ENCODE assay signal across 8 cellular contexts in the genomic region with DNA sequence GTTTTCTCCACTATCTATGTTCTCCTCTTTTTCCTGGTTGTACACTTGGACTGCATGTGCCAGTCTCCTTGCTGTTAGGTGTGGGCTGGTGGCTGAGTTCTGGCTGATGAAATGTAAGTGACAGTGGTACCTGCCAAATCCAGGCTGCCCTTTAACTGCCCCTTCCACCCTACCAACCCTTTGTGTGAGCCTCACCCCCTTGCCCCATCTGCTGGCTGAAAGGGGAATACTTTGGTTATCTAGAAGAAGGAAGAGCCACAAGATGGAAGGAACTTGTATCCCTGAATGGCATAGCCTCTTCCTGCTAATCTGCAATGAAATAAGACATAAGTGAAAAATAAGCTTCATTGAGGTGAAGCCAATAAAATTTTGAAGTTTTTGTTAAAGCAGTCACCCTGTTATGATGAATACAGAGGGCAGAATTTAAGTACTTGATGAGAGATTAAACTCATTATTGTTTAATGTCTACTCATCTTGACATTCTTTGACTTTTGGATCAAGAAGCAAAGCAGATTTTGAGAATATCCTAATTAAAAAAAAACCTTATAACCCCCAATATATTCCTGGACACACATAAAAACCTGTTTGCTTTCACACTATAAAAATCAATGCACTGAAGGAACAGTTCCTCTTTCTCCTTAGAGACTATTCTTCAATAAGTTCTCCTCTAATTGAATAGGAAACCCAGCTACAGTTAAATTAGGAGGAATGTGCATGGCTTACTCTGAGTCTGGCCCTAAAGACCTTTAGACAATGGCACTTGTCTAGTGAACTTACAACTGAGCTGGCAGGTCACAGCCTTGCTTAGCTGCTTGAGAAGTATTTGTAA.
DNase-seq lines count a peak whose midpoint lies in the region; ATAC-seq, FAIRE-seq and TF ChIP-seq lines count a peak whose summit lies in the region.

No MANE protein-coding gene starts in this region.

- no peaks in the 10 kb centered on the region for H3K4me1 ChIP-seq in HEK293 (ENCODE audit: control insufficient read depth, insufficient read depth, low read length)
- H3K4me1 ChIP-seq in hepatocyte (ENCODE audit: insufficient read depth), result no peaks in the 10 kb centered on the region

- no peaks in the 10 kb centered on the region for H3K9me3 Mint-ChIP-seq in activated CD8-positive, alpha-beta memory T cell treated with anti-CD3 and anti-CD28 coated beads, Interleukin-2, amount 10 ng/mL, durations not matched to agents 7 days and 5 days (ENCODE audit: low read depth)
- peaks cover 12% of the 10 kb centered on the region for H3K9me3 Mint-ChIP-seq in type B pancreatic cell

- H3K36me3 ChIP-seq in HEK293 (ENCODE audit: control insufficient read depth in 2 of 2, insufficient read depth in 1 of 2, low read length in 2 of 2), result no peaks in the 10 kb centered on the region
- H3K36me3 ChIP-seq in hepatocyte (replicated peaks; ENCODE audit: insufficient read depth, low read depth), result no peaks in the 10 kb centered on the region

- H3K4me3 ChIP-seq in HEK293 (ENCODE audit: low read depth, low read length) (no peak overlapping the region), hepatocyte (no peak overlapping the region)

- no peaks in the 10 kb centered on the region for H4K20me1 ChIP-seq in hepatocyte (ENCODE audit: insufficient read depth, poor library complexity, severe bottlenecking)

- peak; percentile 58 for ATAC-seq in activated CD8-positive, alpha-beta memory T cell treated with anti-CD3 and anti-CD28 coated beads, Interleukin-2, amount 10 ng/mL, durations not matched to agents 7 days and 5 days
- ATAC-seq in GM18505 (IDR thresholded peaks at IDR 0.05; ENCODE audit: unreplicated experiment) (no peak), GM21447 (IDR thresholded peaks at IDR 0.05; ENCODE audit: unreplicated experiment) (no peak)

- H3K27ac Mint-ChIP-seq in activated CD8-positive, alpha-beta memory T cell treated with anti-CD3 and anti-CD28 coated beads, Interleukin-2, amount 10 ng/mL, durations not matched to agents 7 days and 5 days, result no peak overlapping the region
- H3K27ac Mint-ChIP-seq in type B pancreatic cell, result no peak overlapping the region

- H2AFZ ChIP-seq in hepatocyte, result no peak overlapping the region

- TF ChIP-seq POLR2A in GM18505 (IDR thresholded peaks at IDR 0.05; ENCODE audit: borderline replicate concordance, extremely low read depth, insufficient read depth, insufficient read length), result no peak

- H3K4me2 ChIP-seq in hepatocyte, result no peak overlapping the region

- no peak overlapping the region for H3K4me3 Mint-ChIP-seq in activated CD8-positive, alpha-beta memory T cell treated with anti-CD3 and anti-CD28 coated beads, Interleukin-2, amount 10 ng/mL, durations not matched to agents 7 days and 5 days
- no peak overlapping the region for H3K4me3 Mint-ChIP-seq in type B pancreatic cell

- FAIRE-seq in D721Med (lab: Jason Lieb, UNC), result no peak

- no peaks in the 10 kb centered on the region for H3K27me3 Mint-ChIP-seq in activated CD8-positive, alpha-beta memory T cell treated with anti-CD3 and anti-CD28 coated beads, Interleukin-2, amount 10 ng/mL, durations not matched to agents 7 days and 5 days
- H3K27me3 Mint-ChIP-seq in type B pancreatic cell, result no peaks in the 10 kb centered on the region

- no peaks in the 10 kb centered on the region for H3K27me3 ChIP-seq in hepatocyte

- H3K9me3 ChIP-seq in HEK293 (ENCODE audit: control insufficient read depth, insufficient read depth, low read depth, low read length), result no peaks in the 10 kb centered on the region
- no peaks in the 10 kb centered on the region for H3K9me3 ChIP-seq in hepatocyte (ENCODE audit: low read depth)

- peaks cover 34% of the 10 kb centered on the region for H3K4me1 Mint-ChIP-seq in activated CD8-positive, alpha-beta memory T cell treated with anti-CD3 and anti-CD28 coated beads, Interleukin-2, amount 10 ng/mL, durations not matched to agents 7 days and 5 days
- peaks cover 5% of the 10 kb centered on the region for H3K4me1 Mint-ChIP-seq in type B pancreatic cell (ENCODE audit: unreplicated experiment)

- POLR2A ChIA-PET in HEK293 (lab: Yijun Ruan, JAX), result interaction anchor here (1.5 kb wide), 1 partner anchor 263 kb away, joined by 4 read pairs; the partner anchor contains the start of gene BTG1

- TF ChIP-seq CTCF in D721Med (IDR thresholded peaks at IDR 0.05; ENCODE audit: insufficient read depth, missing control alignments) (peak; percentile 17), HEK293 (tag by site-specific recombination; IDR thresholded peaks at IDR 0.05) (no peak), hepatocyte (IDR thresholded peaks at IDR 0.05; ENCODE audit: poor library complexity) (peak; percentile 26), type B pancreatic cell (conservative IDR thresholded peaks at IDR 0.05) (peak; percentile 55)

- no peaks in the 10 kb centered on the region for H3K9me2 ChIP-seq in hepatocyte (replicated peaks; ENCODE audit: insufficient read depth)

- CTCF ChIA-PET in HEK293 (lab: Yijun Ruan, JAX), result interaction anchor here (0.6 to 4.2 kb wide), 13 partner anchors 9 to 1794 kb away, joined by 3 to 11 read pairs (median 3); partner anchors contain the start of gene BTG1
- CTCF ChIA-PET in activated CD8-positive, alpha-beta memory T cell treated with anti-CD3 and anti-CD28 coated beads, Interleukin-2, amount 10 ng/mL, durations not matched to agents 7 days and 5 days (lab: Charles Lee), result interaction anchor here (0.6 to 2.5 kb wide), 23 partner anchors 10 to 1027 kb away, joined by 3 to 8 read pairs (median 3); partner anchors contain the start of gene BTG1

- H3K27ac ChIP-seq in HEK293 (ENCODE audit: extremely low read depth, low read depth, low read length) (no peak overlapping the region), hepatocyte (no peak overlapping the region)

- DNase-seq in D721Med (ENCODE audit: insufficient read length, low spot score) (no peak), NCI-H526 treated with DMSO at 0.1 percent for 48 hours (lab: John Stamatoyannopoulos, UW) (peak; percentile 4), hepatocyte (ENCODE audit: low spot score) (peak; percentile 15), type B pancreatic cell (ENCODE audit: extremely low spot score, unreplicated experiment) (no peak)
- DNase-seq in activated CD8-positive, alpha-beta memory T cell treated with anti-CD3 and anti-CD28 coated beads, Interleukin-2, amount 10 ng/mL, durations not matched to agents 7 days and 5 days, result peak; percentile 76

- H3K79me2 ChIP-seq in hepatocyte, result no peaks in the 10 kb centered on the region

- H3K36me3 Mint-ChIP-seq in activated CD8-positive, alpha-beta memory T cell treated with anti-CD3 and anti-CD28 coated beads, Interleukin-2, amount 10 ng/mL, durations not matched to agents 7 days and 5 days, result peaks cover 3% of the 10 kb centered on the region
- H3K36me3 Mint-ChIP-seq in type B pancreatic cell, result no peaks in the 10 kb centered on the region

TF ChIP-seq in HEK293, 187 proteins besides CTCF, POLR2A, EP300 and RAD21:
- peak; percentile 30; the same call in 1 of the 2 replicates for TF ChIP-seq ZNF654 (tag by site-specific recombination; IDR thresholded peaks at IDR 0.05; ENCODE audit: low read depth)
- TF ChIP-seq ZNF211 (tag by site-specific recombination; IDR thresholded peaks at IDR 0.05; ENCODE audit: low read depth), result no peak
- no peak for TF ChIP-seq ZNF202 (tag by site-specific recombination; IDR thresholded peaks at IDR 0.05; ENCODE audit: borderline replicate concordance)
- TF ChIP-seq ZNF239 (tag by site-specific recombination; IDR thresholded peaks at IDR 0.05), result no peak
- TF ChIP-seq ZNF791 (tag by site-specific recombination; IDR thresholded peaks at IDR 0.05), result no peak
- TF ChIP-seq, protein P1, sequence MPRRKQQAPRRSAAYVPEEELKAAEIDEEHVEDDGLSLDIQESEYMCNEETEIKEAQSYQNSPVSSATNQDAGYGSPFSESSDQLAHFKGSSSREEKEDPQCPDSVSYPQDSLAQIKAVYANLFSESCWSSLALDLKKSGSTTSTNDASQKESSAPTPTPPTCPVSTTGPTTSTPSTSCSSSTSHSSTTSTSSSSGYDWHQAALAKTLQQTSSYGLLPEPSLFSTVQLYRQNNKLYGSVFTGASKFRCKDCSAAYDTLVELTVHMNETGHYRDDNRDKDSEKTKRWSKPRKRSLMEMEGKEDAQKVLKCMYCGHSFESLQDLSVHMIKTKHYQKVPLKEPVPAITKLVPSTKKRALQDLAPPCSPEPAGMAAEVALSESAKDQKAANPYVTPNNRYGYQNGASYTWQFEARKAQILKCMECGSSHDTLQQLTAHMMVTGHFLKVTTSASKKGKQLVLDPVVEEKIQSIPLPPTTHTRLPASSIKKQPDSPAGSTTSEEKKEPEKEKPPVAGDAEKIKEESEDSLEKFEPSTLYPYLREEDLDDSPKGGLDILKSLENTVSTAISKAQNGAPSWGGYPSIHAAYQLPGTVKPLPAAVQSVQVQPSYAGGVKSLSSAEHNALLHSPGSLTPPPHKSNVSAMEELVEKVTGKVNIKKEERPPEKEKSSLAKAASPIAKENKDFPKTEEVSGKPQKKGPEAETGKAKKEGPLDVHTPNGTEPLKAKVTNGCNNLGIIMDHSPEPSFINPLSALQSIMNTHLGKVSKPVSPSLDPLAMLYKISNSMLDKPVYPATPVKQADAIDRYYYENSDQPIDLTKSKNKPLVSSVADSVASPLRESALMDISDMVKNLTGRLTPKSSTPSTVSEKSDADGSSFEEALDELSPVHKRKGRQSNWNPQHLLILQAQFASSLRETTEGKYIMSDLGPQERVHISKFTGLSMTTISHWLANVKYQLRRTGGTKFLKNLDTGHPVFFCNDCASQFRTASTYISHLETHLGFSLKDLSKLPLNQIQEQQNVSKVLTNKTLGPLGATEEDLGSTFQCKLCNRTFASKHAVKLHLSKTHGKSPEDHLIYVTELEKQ (tag by site-specific recombination; IDR thresholded peaks at IDR 0.05; ENCODE audit: borderline replicate concordance), result no peak
- TF ChIP-seq, protein P2, sequence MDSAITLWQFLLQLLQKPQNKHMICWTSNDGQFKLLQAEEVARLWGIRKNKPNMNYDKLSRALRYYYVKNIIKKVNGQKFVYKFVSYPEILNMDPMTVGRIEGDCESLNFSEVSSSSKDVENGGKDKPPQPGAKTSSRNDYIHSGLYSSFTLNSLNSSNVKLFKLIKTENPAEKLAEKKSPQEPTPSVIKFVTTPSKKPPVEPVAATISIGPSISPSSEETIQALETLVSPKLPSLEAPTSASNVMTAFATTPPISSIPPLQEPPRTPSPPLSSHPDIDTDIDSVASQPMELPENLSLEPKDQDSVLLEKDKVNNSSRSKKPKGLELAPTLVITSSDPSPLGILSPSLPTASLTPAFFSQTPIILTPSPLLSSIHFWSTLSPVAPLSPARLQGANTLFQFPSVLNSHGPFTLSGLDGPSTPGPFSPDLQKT (IDR thresholded peaks at IDR 0.05; ENCODE audit: borderline replicate concordance, low read depth, low read length), result no peak
- TF ChIP-seq ZNF174 (tag by site-specific recombination; IDR thresholded peaks at IDR 0.05), result no peak
TF ChIP-seq in HEK293: peak in this region for 1.

Comparison
In these comparisons a context has a peak if more than half of its experiments do, and no peak if none do; other contexts are left out.
1. DNase-seq: peak in NCI-H526 treated with DMSO at 0.1 percent for 48 hours (single experiment), activated CD8-positive, alpha-beta memory T cell treated with anti-CD3 and anti-CD28 coated beads, Interleukin-2, amount 10 ng/mL, durations not matched to agents 7 days and 5 days (single experiment) and hepatocyte (single experiment); none in D721Med (single experiment) and type B pancreatic cell (single experiment).